ENCODE assay signal across 16 cellular contexts in genomic region chr18:10391506-10391905, GRCh38.
DNase-seq lines count a peak whose midpoint lies in the region; ATAC-seq and TF ChIP-seq lines count a peak whose summit lies in the region.
"Had no signal": no experiment of that assay in that cellular context is flagged by ENCODE, and none has a peak within 500 bp of the region (broad histone marks: within the 10 kb centered on the region; RNA-seq: fewer than 3 reads in every experiment).

No MANE protein-coding gene starts in this region.

- no peaks in the 10 kb centered on the region for H3K36me3 ChIP-seq in upper lobe of left lung
- H3K36me3 ChIP-seq: ovary had no signal

- ATAC-seq in GM21723 (IDR thresholded peaks at IDR 0.05; ENCODE audit: unreplicated experiment) (peak; percentile 84), HG03159 (IDR thresholded peaks at IDR 0.05; ENCODE audit: unreplicated experiment) (peak; percentile 79), upper lobe of left lung (ENCODE audit: low FRiP score in 2 of 2) (no peak)
- ATAC-seq: WTC11 had no signal

- H3K4me1 ChIP-seq in upper lobe of left lung, result no peaks in the 10 kb centered on the region

- TF ChIP-seq EP300 in upper lobe of left lung (IDR thresholded peaks at IDR 0.05), result no peak

- no peaks in the 10 kb centered on the region for H3K9me3 ChIP-seq in upper lobe of left lung
- H3K9me3 ChIP-seq: ovary had no signal

- intact Hi-C loops in activated CD4-positive, alpha-beta T cell treated with anti-CD3 and anti-CD28 coated beads, Interleukin-2, amount 10 ng/mL, durations not matched to agents 24 days and 14 days (cut with micrococcal nuclease), result no loop called here

- peaks cover 2% of the 10 kb centered on the region for H3K27me3 Mint-ChIP-seq in activated CD4-positive, alpha-beta T cell treated with anti-CD3 and anti-CD28 coated beads, Interleukin-2, amount 10 ng/mL, durations not matched to agents 24 days and 14 days
- peaks cover 9% of the 10 kb centered on the region for H3K27me3 Mint-ChIP-seq in glutamatergic neuron (ENCODE audit: unreplicated experiment)

- H3K27me3 ChIP-seq in upper lobe of left lung, result no peaks in the 10 kb centered on the region
- H3K27me3 ChIP-seq: ovary had no signal

- H3K9me3 Mint-ChIP-seq in activated CD4-positive, alpha-beta T cell treated with anti-CD3 and anti-CD28 coated beads, Interleukin-2, amount 10 ng/mL, durations not matched to agents 24 days and 14 days, result no peaks in the 10 kb centered on the region
- peaks cover 19% of the 10 kb centered on the region for H3K9me3 Mint-ChIP-seq in glutamatergic neuron (ENCODE audit: unreplicated experiment)

- H3K36me3 Mint-ChIP-seq in activated CD4-positive, alpha-beta T cell treated with anti-CD3 and anti-CD28 coated beads, Interleukin-2, amount 10 ng/mL, durations not matched to agents 24 days and 14 days (ENCODE audit: low read depth), result no peaks in the 10 kb centered on the region
- H3K36me3 Mint-ChIP-seq in glutamatergic neuron (ENCODE audit: unreplicated experiment), result peaks cover 14% of the 10 kb centered on the region
- H3K36me3 Mint-ChIP-seq: WTC11 had no signal

- no peak for DNase-seq in activated CD4-positive, alpha-beta T cell treated with anti-CD3 and anti-CD28 coated beads, Interleukin-2, amount 10 ng/mL, durations not matched to agents 24 days and 14 days
- DNase-seq in activated CD4-positive, alpha-beta T cell treated with anti-CD3 and anti-CD28 coated beads, Interleukin-2, amount 50 U/mL, for 4 hours, result no peak
- no peak for DNase-seq in glutamatergic neuron
- no peak for DNase-seq in hypothalamus (lab: John Stamatoyannopoulos, UW)
- no peak for DNase-seq in Kasumi-1 (lab: John Stamatoyannopoulos, UW)
- no peak for DNase-seq in upper lobe of left lung
- DNase-seq: 8988T, activated gamma-delta T cell, caudate nucleus, ovary, SHP77 treated with DMSO at 0.1 percent for 48 hours had no signal

- TF ChIP-seq POLR2A in upper lobe of left lung (IDR thresholded peaks at IDR 0.05), result no peak

- H3K4me3 Mint-ChIP-seq in activated CD4-positive, alpha-beta T cell treated with anti-CD3 and anti-CD28 coated beads, Interleukin-2, amount 10 ng/mL, durations not matched to agents 24 days and 14 days, result peak overlapping the region; percentile 7
- H3K4me3 Mint-ChIP-seq in glutamatergic neuron (ENCODE audit: unreplicated experiment), result no peak overlapping the region
- H3K4me3 Mint-ChIP-seq: memory B cell, WTC11 had no signal

- TF ChIP-seq CTCF in glutamatergic neuron (IDR thresholded peaks at IDR 0.05; ENCODE audit: partially characterized antibody, unreplicated experiment) (no peak), upper lobe of left lung (IDR thresholded peaks at IDR 0.05) (no peak)

- H3K4me3 ChIP-seq in upper lobe of left lung, result no peak overlapping the region
- H3K4me3 ChIP-seq: ovary had no signal

- H3K4me1 Mint-ChIP-seq in activated CD4-positive, alpha-beta T cell treated with anti-CD3 and anti-CD28 coated beads, Interleukin-2, amount 10 ng/mL, durations not matched to agents 24 days and 14 days, result peaks cover 10% of the 10 kb centered on the region
- H3K4me1 Mint-ChIP-seq in glutamatergic neuron (ENCODE audit: low read depth, unreplicated experiment), result peaks cover 37% of the 10 kb centered on the region
- H3K4me1 Mint-ChIP-seq: WTC11 had no signal

- H3K27ac ChIP-seq in upper lobe of left lung, result no peak overlapping the region
- H3K27ac ChIP-seq: epithelial cell of prostate, ovary had no signal

- H3K27ac Mint-ChIP-seq in activated CD4-positive, alpha-beta T cell treated with anti-CD3 and anti-CD28 coated beads, Interleukin-2, amount 10 ng/mL, durations not matched to agents 24 days and 14 days, result peak overlapping the region; percentile 5
- peak overlapping the region; percentile 65 for H3K27ac Mint-ChIP-seq in glutamatergic neuron (ENCODE audit: unreplicated experiment)
- H3K27ac Mint-ChIP-seq: memory B cell, WTC11 had no signal

Comparison
In these comparisons a context has a peak if more than half of its experiments do, and no peak if none do; other contexts are left out.
1. ATAC-seq: peak in GM21723 (single experiment) and HG03159 (single experiment); none in upper lobe of left lung (0 of 2).